ENCODE assay signal across 22 cellular contexts in the genomic region with DNA sequence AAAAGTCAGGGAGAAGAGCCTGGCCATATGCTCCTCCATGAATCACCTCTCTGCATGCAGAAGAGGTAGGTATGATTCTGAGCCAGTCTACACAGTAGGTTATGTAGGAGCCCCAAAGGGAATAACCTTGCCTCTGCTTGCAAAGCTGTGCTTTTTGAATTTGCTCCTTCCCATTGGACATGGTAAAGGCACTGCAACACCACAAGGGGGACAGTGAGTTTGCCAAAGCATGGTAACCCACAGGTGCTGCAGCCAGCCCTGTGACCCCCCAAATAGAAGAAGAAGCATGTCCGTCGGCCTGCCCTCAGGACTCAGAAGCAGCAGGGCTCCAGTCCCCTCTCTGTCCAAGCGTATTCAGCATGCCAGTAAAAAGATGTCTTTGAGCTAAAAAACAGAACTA. TPM values are rescaled to one million over a fixed set of nuclear protein-coding genes. Genes with fewer than 3 reads are reported as not detected.
DNase-seq lines count a peak whose midpoint lies in the region; ATAC-seq, FAIRE-seq and TF ChIP-seq lines count a peak whose summit lies in the region.
"Had no signal": no experiment of that assay in that cellular context is flagged by ENCODE, and none has a peak within 500 bp of the region (broad histone marks: within the 10 kb centered on the region; RNA-seq: fewer than 3 reads in every experiment).

No MANE protein-coding gene starts in this region.

- POLR2A ChIA-PET in HepG2 (lab: Yijun Ruan, JAX), result no interaction called here
- POLR2A ChIA-PET in T-cell (lab: Charles Lee), result no interaction called here

- H3K4me1 ChIP-seq in HepG2 (ENCODE audit: insufficient read depth, low read length), result no peaks in the 10 kb centered on the region
- H3K4me1 ChIP-seq in right lobe of liver, result no peaks in the 10 kb centered on the region
- H3K4me1 ChIP-seq in OCI-LY3 (ENCODE audit: low read length), result peaks cover 3% of the 10 kb centered on the region; the same call in 1 of the 2 replicates
- H3K4me1 ChIP-seq in aorta (ENCODE audit: control insufficient read depth in 1 of 2, insufficient read depth in 2 of 2, low read length in 2 of 2), result no peaks in the 10 kb centered on the region

- peaks cover 4 to 7% (median 7%) of the 10 kb centered on the region in 3 donors for H3K4me1 Mint-ChIP-seq in T-cell

- ATAC-seq in HepG2, result peak; percentile 65
- ATAC-seq in right lobe of liver, result no peak
- ATAC-seq in T-cell (replicated peaks in 1 of 4), result no peak
- no peak for ATAC-seq in aorta (ENCODE audit: low FRiP score)

- H3K79me2 ChIP-seq in HepG2 (ENCODE audit: insufficient read depth, low read length) (no peaks in the 10 kb centered on the region), OCI-LY3 (ENCODE audit: low read length) (no peaks in the 10 kb centered on the region)

- TF ChIP-seq CTCF in HepG2 (CRISPR knock-in tag; IDR thresholded peaks at IDR 0.05), result peak; percentile 24
- no peak for TF ChIP-seq CTCF in right lobe of liver (IDR thresholded peaks at IDR 0.05)
- TF ChIP-seq CTCF in OCI-LY3 (IDR thresholded peaks at IDR 0.05; ENCODE audit: low read depth, low read length), result 0 out of 2 replicates have a peak, but pooled peaks have one; percentile 7
- TF ChIP-seq CTCF in fibroblast of mammary gland (conservative IDR thresholded peaks at IDR 0.05; ENCODE audit: control insufficient read depth, insufficient read depth, low read depth, low read length), result peak; percentile 23

- intact Hi-C loops in HepG2 (cut with micrococcal nuclease; ENCODE audit: unreplicated experiment) (no loop called here), right lobe of liver (cut with DNase I) (no loop called here), aorta (cut with DNase I) (no loop called here)

- H3K27ac ChIP-seq in HepG2 (ENCODE audit: extremely low read length, insufficient read depth, low read length) (no peak overlapping the region), right lobe of liver (no peak overlapping the region), OCI-LY3 (ENCODE audit: low read length) (no peak overlapping the region), aorta (ENCODE audit: low read depth in 1 of 2, low read length in 2 of 2) (no peak overlapping the region)
- H3K27ac ChIP-seq: coronary artery, GM23248, vagina had no signal

- 55% methylated on average over 3 of the region's 3 CpGs for WGBS in HepG2 (ENCODE audit: low lambda C conversion rate)
- WGBS in right lobe of liver (ENCODE audit: insufficient coverage, low coverage, low lambda C conversion rate, missing lambda C conversion rate), result 100% methylated on average over 1 of the region's 3 CpGs
- 96% methylated on average over 3 of the region's 3 CpGs for WGBS in aorta, 2 donors

- no peaks in the 10 kb centered on the region for H3K36me3 ChIP-seq in HepG2 (replicated peaks in 1 of 2; ENCODE audit: control insufficient read depth in 1 of 2, insufficient read depth in 2 of 2, low read length in 2 of 2)
- no peaks in the 10 kb centered on the region for H3K36me3 ChIP-seq in right lobe of liver
- no peaks in the 10 kb centered on the region for H3K36me3 ChIP-seq in OCI-LY3 (replicated peaks; ENCODE audit: low read depth, low read length)
- H3K36me3 ChIP-seq in aorta (ENCODE audit: control insufficient read depth in 1 of 2, insufficient read depth in 2 of 2, low read length in 1 of 2), result no peaks in the 10 kb centered on the region
- H3K36me3 ChIP-seq: vagina had no signal

- peaks cover 12% of the 10 kb centered on the region; the same call in 1 of the 2 replicates for H3K9me3 ChIP-seq in HepG2 (ENCODE audit: low read length)
- peaks cover 0 to 10% (median 0%) of the 10 kb centered on the region in 4 donors for H3K9me3 ChIP-seq in right lobe of liver
- no peaks in the 10 kb centered on the region for H3K9me3 ChIP-seq in OCI-LY3 (ENCODE audit: insufficient read depth, low read length)
- H3K9me3 ChIP-seq in aorta (ENCODE audit: control insufficient read depth, low read length), result no peaks in the 10 kb centered on the region
- H3K9me3 ChIP-seq: vagina had no signal

- TF ChIP-seq RAD21 in HepG2 (CRISPR knock-in tag; IDR thresholded peaks at IDR 0.05), result no peak

- TF ChIP-seq POLR2A in HepG2 (IDR thresholded peaks at IDR 0.05; ENCODE audit: insufficient read depth in 1 of 2, low read depth in 2 of 2, low read length in 2 of 2) (no peak), right lobe of liver (IDR thresholded peaks at IDR 0.05) (no peak)

- H3K4me2 ChIP-seq in HepG2 (ENCODE audit: low read depth, low read length) (no peak overlapping the region), OCI-LY3 (ENCODE audit: low read length) (no peak overlapping the region)

- no peak overlapping the region for H3K4me3 Mint-ChIP-seq in T-cell

- no peak for TF ChIP-seq EP300 in HepG2 (IDR thresholded peaks at IDR 0.05; ENCODE audit: low read depth in 2 of 2, low read length in 2 of 2)
- TF ChIP-seq EP300 in HepG2 (CRISPR knock-in tag; IDR thresholded peaks at IDR 0.05; ENCODE audit: borderline replicate concordance), result no peak

- H3K4me3 ChIP-seq in HepG2 (replicated peaks in 1 of 3; ENCODE audit: insufficient read depth in 1 of 3, low read depth in 2 of 3, low read length in 3 of 3) (no peak overlapping the region), right lobe of liver (no peak overlapping the region), OCI-LY3 (ENCODE audit: low read length) (no peak overlapping the region), fibroblast of mammary gland (ENCODE audit: control insufficient read depth, low read depth, low read length) (no peak overlapping the region), aorta (ENCODE audit: low read length in 2 of 2) (no peak overlapping the region)
- H3K4me3 ChIP-seq: coronary artery, GM23248, vagina had no signal

- peaks cover 0 to 10% (median 8%) of the 10 kb centered on the region in 3 donors for H3K9me3 Mint-ChIP-seq in T-cell

- in situ Hi-C loops in HepG2 (cut with HindIII; ENCODE audit: extremely low pct_ligation_motif_present, low pct_unique_long_range_greater_than_20kb), result no loop called here

- DNase-seq in HepG2 (ENCODE audit: low spot score), result no peak
- no peak for DNase-seq in right lobe of liver
- no peak for DNase-seq in fibroblast of mammary gland (ENCODE audit: low read depth)
- no peak for DNase-seq in AG08396 (ENCODE audit: low spot score)
- no peak for DNase-seq in NCI-H2029 (lab: John Stamatoyannopoulos, UW)
- no peak for DNase-seq in T-cell
- DNase-seq in aorta, result no peak
- DNase-seq: activated CD4-positive, alpha-beta T cell treated with anti-CD3 and anti-CD28 coated beads for 1 hour; activated gamma-delta T cell treated with Interleukin-2 at 50 U/mL for 16 hours; GM23248; head of caudate nucleus; islet precursor cell; mesenchymal stem cell; NCI-H1436 treated with DMSO at 0.1 percent for 48 hours; NCI-H2227 treated with DMSO at 0.1 percent for 48 hours; NK-92 treated with Interleukin-12 subunit alpha and Interleukin-12 subunit beta, amount 100 ng/mL, for 24 hours; retina; Right ventricle myocardium superior; T-helper 9 cell had no signal

- peaks cover 0 to 23% of the 10 kb centered on the region in 2 experiments; a peak in 1 of 5 replicates for H3K27me3 ChIP-seq in HepG2 (ENCODE audit: control insufficient read depth in 1 of 2, insufficient read depth in 2 of 2, low read length in 2 of 2)
- no peaks in the 10 kb centered on the region for H3K27me3 ChIP-seq in right lobe of liver
- peaks cover 46% of the 10 kb centered on the region for H3K27me3 ChIP-seq in OCI-LY3 (ENCODE audit: low read depth, low read length)
- H3K27me3 ChIP-seq in aorta (ENCODE audit: control insufficient read depth in 1 of 2, insufficient read depth in 2 of 2, low read length in 1 of 2), result no peaks in the 10 kb centered on the region
- H3K27me3 ChIP-seq: vagina had no signal

- peaks cover 0 to 2% of the 10 kb centered on the region in 2 donors for H3K27me3 Mint-ChIP-seq in T-cell

- no peak overlapping the region for H3K27ac Mint-ChIP-seq in T-cell

- H3K9ac ChIP-seq in HepG2 (ENCODE audit: insufficient read depth, low read depth, low read length) (no peak overlapping the region), OCI-LY3 (ENCODE audit: low read length) (no peak overlapping the region)
- H3K9ac ChIP-seq: GM23248 had no signal

- no peaks in the 10 kb centered on the region for H3K36me3 Mint-ChIP-seq in T-cell

- BruUV-seq in HepG2 (replicated peaks; lab: Mats Ljungman, UMichigan), result no TSS peak

- H4K20me1 ChIP-seq in HepG2 (ENCODE audit: insufficient read depth, low read length), result no peaks in the 10 kb centered on the region
- H4K20me1 ChIP-seq in OCI-LY3 (ENCODE audit: insufficient read depth, low read length), result no peaks in the 10 kb centered on the region

- H2AFZ ChIP-seq in HepG2 (ENCODE audit: low read length) (no peak overlapping the region), OCI-LY3 (ENCODE audit: low read depth, low read length) (no peak overlapping the region)
- H2AFZ ChIP-seq: GM23248 had no signal

- CTCF ChIA-PET in HepG2 (lab: Yijun Ruan, JAX; ENCODE audit: low intra/inter-chr PET ratio, low total read pairs), result no interaction called here
- CTCF ChIA-PET in T-cell (lab: Charles Lee), result interaction anchor here in 1 of 2 donors (0.9 kb wide), 1 partner anchor 14 kb away, joined by 3 read pairs; no protein-coding TSS in a partner anchor

- FAIRE-seq in HepG2 (lab: Jason Lieb, UNC), result no peak

RNA-seq across cellular contexts. Expression of a gene that starts 51.0 kb away (rescaled TPM):
- total RNA-seq in HepG2 (2016; rRNA removed; fragmentation: Illumina TruSeq; extraction: Trizol), result 9.7 and 9.9 TPM in 2 replicates
- total RNA-seq in HepG2 (2016; cell fraction: cytosol; rRNA removed; fragmentation: Illumina TruSeq; extraction: Trizol; ENCODE audit: low read depth), result 1.5 and 4.5 TPM in 2 replicates
- total RNA-seq in HepG2 (2016; cell fraction: insoluble cytoplasmic fraction; rRNA removed; fragmentation: Illumina TruSeq; extraction: Trizol), result 6.4 and 9.7 TPM in 2 replicates
- total RNA-seq in HepG2 (2016; cell fraction: membrane; rRNA removed; fragmentation: Illumina TruSeq; extraction: Trizol), result 6.9 and 7.6 TPM in 2 replicates
- 22.7 and 24.2 TPM in 2 replicates for total RNA-seq in HepG2 (2016; cell fraction: nucleus; rRNA removed; fragmentation: Illumina TruSeq; extraction: Trizol)
- 6.1 and 6.4 TPM in 2 replicates for polyA plus RNA-seq in HepG2 (2011; rRNA removed)
- polyA plus RNA-seq in HepG2 (2011; cell fraction: cytosol; rRNA removed), result 3.7 and 5.7 TPM in 2 replicates
- 9.5 and 16.1 TPM in 2 replicates for polyA plus RNA-seq in HepG2 (2011; cell fraction: nucleus; rRNA removed)
- polyA plus RNA-seq in HepG2 (2012), result 11.6 and 12.0 TPM in 2 replicates
- 1.6 and 2.1 TPM in 2 replicates for polyA plus RNA-seq in HepG2 (2016; cell fraction: cytosol; fragmentation: Illumina TruSeq; extraction: Trizol; ENCODE audit: low read depth)
- polyA plus RNA-seq in HepG2 (2016; cell fraction: insoluble cytoplasmic fraction; fragmentation: Illumina TruSeq; extraction: Trizol; ENCODE audit: low read depth), result 9.9 and 10.8 TPM in 2 replicates
- polyA plus RNA-seq in HepG2 (2016; cell fraction: membrane; fragmentation: Illumina TruSeq; extraction: Trizol; ENCODE audit: low read depth), result 3.1 and 3.8 TPM in 2 replicates
- polyA plus RNA-seq in HepG2 (2016; cell fraction: nucleus; fragmentation: Illumina TruSeq; extraction: Trizol; ENCODE audit: insufficient read depth, low read depth), result 22.4 and 23.3 TPM in 2 replicates
- polyA minus RNA-seq in HepG2 (2011; rRNA and poly(A)+ RNA removed; ENCODE audit: low replicate concordance), result 7.4 and 11.0 TPM in 2 replicates
- 6.5 and 6.6 TPM in 2 replicates for polyA minus RNA-seq in HepG2 (2011; cell fraction: cytosol; rRNA and poly(A)+ RNA removed)
- 24.2 and 24.5 TPM in 2 replicates for polyA minus RNA-seq in HepG2 (2011; cell fraction: nucleus; rRNA and poly(A)+ RNA removed)
- total RNA-seq in right lobe of liver, result 10 to 100 TPM in 2 of 6 experiments, 1 to 10 TPM in 4; 6.5 to 13.0 (median 8.8) TPM
- 10 to 100 TPM; 24.1 to 47.0 (median 34.6) TPM for total RNA-seq in T-cell
- 10 to 100 TPM in 1 of 2 donors, 1 to 10 TPM in 1; 6.9 to 14.2 TPM for total RNA-seq in aorta
- polyA plus RNA-seq in aorta, result 1 to 10 TPM; 2.8 to 3.8 TPM

Comparison
In these comparisons a context has a peak if more than half of its experiments do, and no peak if none do; other contexts are left out.
1. CTCF ChIP-seq: peak in HepG2 (single experiment), OCI-LY3 (single experiment) and fibroblast of mammary gland (single experiment); none in right lobe of liver (0 of 4).